In genomic region chr3:150449169-150449721, GRCh38 we compare ENCODE assay signal across 1 cellular context.
TF ChIP-seq lines count a peak whose summit lies in the region.

No MANE protein-coding gene starts in this region.

TF ChIP-seq in SK-N-SH, 30 proteins besides CTCF, POLR2A, EP300 and RAD21 (continued from another document):
- no peak for TF ChIP-seq MXI1 (IDR thresholded peaks at IDR 0.05; ENCODE audit: low read depth, low read length)
- TF ChIP-seq REST (IDR thresholded peaks at IDR 0.05; ENCODE audit: low read depth, low read length): no peak
- no peak for TF ChIP-seq ZBTB33 (IDR thresholded peaks at IDR 0.05; ENCODE audit: borderline replicate concordance, low read depth)
- TF ChIP-seq TCF12 (IDR thresholded peaks at IDR 0.05): peak; percentile 75
- TF ChIP-seq FOSL2 (IDR thresholded peaks at IDR 0.05; ENCODE audit: borderline replicate concordance, low read depth): peak; percentile 67
- no peak for TF ChIP-seq CHD2 (IDR thresholded peaks at IDR 0.05; ENCODE audit: low read length, partially characterized antibody)
- no peak for TF ChIP-seq MAX (IDR thresholded peaks at IDR 0.05; ENCODE audit: low read depth)
- TF ChIP-seq GABPA (IDR thresholded peaks at IDR 0.05; ENCODE audit: low read depth): no peak
- no peak for TF ChIP-seq MEF2A (IDR thresholded peaks at IDR 0.05; ENCODE audit: borderline replicate concordance, low read depth)
- TF ChIP-seq JUND (IDR thresholded peaks at IDR 0.05): peak; percentile 72
- no peak for TF ChIP-seq RCOR1 (IDR thresholded peaks at IDR 0.05; ENCODE audit: low read length)
- no peak for TF ChIP-seq GATA2 (CRISPR knock-in tag; IDR thresholded peaks at IDR 0.05)
- no peak for TF ChIP-seq SMC3 (IDR thresholded peaks at IDR 0.05; ENCODE audit: low read depth, low read length)
- TF ChIP-seq RXRA (IDR thresholded peaks at IDR 0.05; ENCODE audit: borderline replicate concordance, low read depth): peak; percentile 13; the same call in 1 of the 2 replicates
- TF ChIP-seq TEAD4 (IDR thresholded peaks at IDR 0.05; ENCODE audit: borderline replicate concordance, insufficient read depth): peak; percentile 58; the same call in 1 of the 2 replicates
- no peak for TF ChIP-seq EZH2phosphoT487 (IDR thresholded peaks at IDR 0.05; ENCODE audit: borderline replicate concordance, low read depth)
- no peak for TF ChIP-seq SIN3A (IDR thresholded peaks at IDR 0.05; ENCODE audit: borderline replicate concordance, low read depth, low read length)
